1 cellular context compared by ENCODE assay signal in genomic region chr7:5382281-5383041, GRCh38.
A peak's percentile ranks its signal among the peaks of the same experiment; 100 is the strongest.
TF ChIP-seq lines count a peak whose summit lies in the region.

No MANE protein-coding gene starts in this region.

TF ChIP-seq in K562, 482 proteins besides CTCF, POLR2A, EP300 and RAD21 (continued from another document):
- 0 out of 2 replicates have a peak, but pooled peaks have one; percentile 20 for TF ChIP-seq USF2 (CRISPR knock-in tag; IDR thresholded peaks at IDR 0.05)
- TF ChIP-seq FOXA1 (IDR thresholded peaks at IDR 0.05; ENCODE audit: borderline replicate concordance) = no peak
- TF ChIP-seq ZNF764 (CRISPR knock-in tag; IDR thresholded peaks at IDR 0.05; ENCODE audit: low read depth) = no peak
- TF ChIP-seq YY1 (IDR thresholded peaks at IDR 0.05; ENCODE audit: borderline replicate concordance in 1 of 3, control insufficient read depth in 1 of 3, extremely low read depth in 1 of 3, insufficient read depth in 3 of 3, insufficient read length in 1 of 3, insufficient replicate concordance in 2 of 3, low read depth in 1 of 3, low read length in 2 of 3) = peak in 1 of 3 experiments; percentile 17
- 0 out of 2 replicates have a peak, but pooled peaks have one; percentile 24 for TF ChIP-seq ZNF740 (CRISPR knock-in tag; IDR thresholded peaks at IDR 0.05)
- no peak for TF ChIP-seq ZNF740 (tag; IDR thresholded peaks at IDR 0.05)
- TF ChIP-seq ZBTB7A (IDR thresholded peaks at IDR 0.05; ENCODE audit: borderline replicate concordance, control insufficient read depth, low read depth, low read length) = 0 out of 2 replicates have a peak, but pooled peaks have one; percentile 22
- TF ChIP-seq ELF2 (CRISPR knock-in tag; IDR thresholded peaks at IDR 0.05) = no peak
